ENCODE assay signal across 11 cellular contexts in genomic region chr5:119074419-119074818, GRCh38. TPM values are rescaled to one million over a fixed set of nuclear protein-coding genes. Genes with fewer than 3 reads are reported as not detected.
DNase-seq lines count a peak whose midpoint lies in the region; ATAC-seq, FAIRE-seq and TF ChIP-seq lines count a peak whose summit lies in the region.
"Had no signal": no experiment of that assay in that cellular context is flagged by ENCODE, and none has a peak within 500 bp of the region (broad histone marks: within the 10 kb centered on the region; RNA-seq: fewer than 3 reads in every experiment).

No MANE protein-coding gene starts in this region.

- POLR2A ChIA-PET in activated naive CD8-positive, alpha-beta T cell treated with anti-CD3 and anti-CD28 coated beads, Interleukin-2, amount 10 ng/mL, durations not matched to agents 7 days and 5 days (lab: Charles Lee), result interaction anchor here (0.7 kb wide), 1 partner anchor 228 kb away, joined by 3 read pairs; no protein-coding TSS in a partner anchor

- TF ChIP-seq CTCF in kidney (IDR thresholded peaks at IDR 0.05; ENCODE audit: borderline replicate concordance, extremely low read depth, insufficient read depth), result no peak

- H3K36me3 ChIP-seq in kidney (ENCODE audit: control insufficient read depth in 1 of 2, insufficient read depth in 2 of 2, low read length in 2 of 2), result no peaks in the 10 kb centered on the region
- H3K36me3 ChIP-seq: neutrophil had no signal

- peak overlapping the region; percentile 40 for H3K4me3 Mint-ChIP-seq in activated naive CD8-positive, alpha-beta T cell treated with anti-CD3 and anti-CD28 coated beads, Interleukin-2, amount 10 ng/mL, durations not matched to agents 7 days and 5 days

- no peaks in the 10 kb centered on the region for H3K9me3 Mint-ChIP-seq in activated naive CD8-positive, alpha-beta T cell treated with anti-CD3 and anti-CD28 coated beads, Interleukin-2, amount 10 ng/mL, durations not matched to agents 7 days and 5 days

- H3K9ac ChIP-seq in kidney (ENCODE audit: low read length in 2 of 2), result no peak overlapping the region

- peak overlapping the region; percentile 6 for H3K27ac Mint-ChIP-seq in activated naive CD8-positive, alpha-beta T cell treated with anti-CD3 and anti-CD28 coated beads, Interleukin-2, amount 10 ng/mL, durations not matched to agents 7 days and 5 days

- no peak for FAIRE-seq in GM12891 (lab: Jason Lieb, UNC)
- FAIRE-seq in frontal cortex (lab: Jason Lieb, UNC), result no peak
- no peak for FAIRE-seq in kidney (lab: Jason Lieb, UNC)
- FAIRE-seq: G401.6 had no signal

- H3K36me3 Mint-ChIP-seq in activated naive CD8-positive, alpha-beta T cell treated with anti-CD3 and anti-CD28 coated beads, Interleukin-2, amount 10 ng/mL, durations not matched to agents 7 days and 5 days, result peaks cover 7% of the 10 kb centered on the region

- intact Hi-C loops in kidney (cut with DNase I), result no loop called here

- DNase-seq in GM12891 (ENCODE audit: insufficient read length, low spot score) (no peak), frontal cortex (ENCODE audit: low spot score in 2 of 2) (no peak), kidney (no peak)
- DNase-seq in activated naive CD8-positive, alpha-beta T cell treated with anti-CD3 and anti-CD28 coated beads, Interleukin-2, amount 10 ng/mL, durations not matched to agents 7 days and 5 days, result no peak

- H3K27ac ChIP-seq in kidney (ENCODE audit: low read depth in 2 of 2, low read length in 2 of 2), result no peak overlapping the region
- H3K27ac ChIP-seq: neutrophil, SJSA1 had no signal

- peaks cover 0 to 15% of the 10 kb centered on the region in 2 donors for H3K4me1 ChIP-seq in kidney (ENCODE audit: control insufficient read depth in 1 of 2, insufficient read depth in 1 of 2, low read depth in 1 of 2, low read length in 2 of 2)

- no peaks in the 10 kb centered on the region for H3K27me3 Mint-ChIP-seq in activated naive CD8-positive, alpha-beta T cell treated with anti-CD3 and anti-CD28 coated beads, Interleukin-2, amount 10 ng/mL, durations not matched to agents 7 days and 5 days

- ATAC-seq in GM21390 (IDR thresholded peaks at IDR 0.05; ENCODE audit: unreplicated experiment) (peak; percentile 26), HG03460 (IDR thresholded peaks at IDR 0.05; ENCODE audit: unreplicated experiment) (peak; percentile 31), GM18505 (IDR thresholded peaks at IDR 0.05; ENCODE audit: unreplicated experiment) (no peak), GM19035 (IDR thresholded peaks at IDR 0.05; ENCODE audit: unreplicated experiment) (no peak)
- ATAC-seq in activated naive CD8-positive, alpha-beta T cell treated with anti-CD3 and anti-CD28 coated beads, Interleukin-2, amount 10 ng/mL, durations not matched to agents 7 days and 5 days (ENCODE audit: low read depth), result no peak

- H3K4me3 ChIP-seq in kidney (ENCODE audit: low read length in 2 of 2), result peak overlapping the region in 1 of 2 donors; percentile 98
- H3K4me3 ChIP-seq: SJSA1 had no signal

- no peaks in the 10 kb centered on the region for H3K9me3 ChIP-seq in kidney (ENCODE audit: control insufficient read depth in 1 of 2, low read length in 2 of 2)
- H3K9me3 ChIP-seq: neutrophil, SJSA1 had no signal

- H3K4me1 Mint-ChIP-seq in activated naive CD8-positive, alpha-beta T cell treated with anti-CD3 and anti-CD28 coated beads, Interleukin-2, amount 10 ng/mL, durations not matched to agents 7 days and 5 days, result peaks cover 41% of the 10 kb centered on the region

- no peak for TF ChIP-seq POLR2A in GM12891 (IDR thresholded peaks at IDR 0.05; ENCODE audit: low read depth, low read length)
- TF ChIP-seq POLR2A in GM18505 (IDR thresholded peaks at IDR 0.05; ENCODE audit: borderline replicate concordance, extremely low read depth, insufficient read depth, insufficient read length), result no peak

TF ChIP-seq in GM12891, 5 proteins besides CTCF, POLR2A, EP300 and RAD21:
- TF ChIP-seq POU2F2 (IDR thresholded peaks at IDR 0.05; ENCODE audit: low read depth, low read length) (no peak), PAX5 (IDR thresholded peaks at IDR 0.05; ENCODE audit: insufficient read depth, low read length, severe bottlenecking) (no peak), POLR2AphosphoS5 (IDR thresholded peaks at IDR 0.05; ENCODE audit: low read depth, low read length) (no peak), SPI1 (IDR thresholded peaks at IDR 0.05; ENCODE audit: low read depth, low read length) (peak; percentile 76), TAF1 (IDR thresholded peaks at IDR 0.05; ENCODE audit: low read depth, low read length) (no peak)
TF ChIP-seq in GM12891: peak in this region for 1.

RNA-seq across cellular contexts. Expression of gene DMXL1, which starts 3.5 kb away (rescaled TPM):
- 17.9 TPM for polyA plus RNA-seq in GM12891 (2012; ENCODE audit: low read depth, missing spikeins)
- 10 to 100 TPM; 35.5 to 40.7 TPM for total RNA-seq in activated naive CD8-positive, alpha-beta T cell treated with anti-CD3 and anti-CD28 coated beads, Interleukin-2, amount 10 ng/mL, durations not matched to agents 7 days and 5 days
- total RNA-seq in frontal cortex (104 TPM), kidney (57.7 TPM)
- polyA plus RNA-seq in kidney (ENCODE audit: insufficient read depth, low read depth, low replicate concordance), result 17.1 TPM

Comparison
In these comparisons a context has a peak if more than half of its experiments do, and no peak if none do; other contexts are left out.
1. ATAC-seq: peak in GM21390 (single experiment) and HG03460 (single experiment); none in activated naive CD8-positive, alpha-beta T cell treated with anti-CD3 and anti-CD28 coated beads, Interleukin-2, amount 10 ng/mL, durations not matched to agents 7 days and 5 days (single experiment), GM18505 (single experiment) and GM19035 (single experiment).